Comparison of ENCODE assay signal across 16 cellular contexts in the genomic region with DNA sequence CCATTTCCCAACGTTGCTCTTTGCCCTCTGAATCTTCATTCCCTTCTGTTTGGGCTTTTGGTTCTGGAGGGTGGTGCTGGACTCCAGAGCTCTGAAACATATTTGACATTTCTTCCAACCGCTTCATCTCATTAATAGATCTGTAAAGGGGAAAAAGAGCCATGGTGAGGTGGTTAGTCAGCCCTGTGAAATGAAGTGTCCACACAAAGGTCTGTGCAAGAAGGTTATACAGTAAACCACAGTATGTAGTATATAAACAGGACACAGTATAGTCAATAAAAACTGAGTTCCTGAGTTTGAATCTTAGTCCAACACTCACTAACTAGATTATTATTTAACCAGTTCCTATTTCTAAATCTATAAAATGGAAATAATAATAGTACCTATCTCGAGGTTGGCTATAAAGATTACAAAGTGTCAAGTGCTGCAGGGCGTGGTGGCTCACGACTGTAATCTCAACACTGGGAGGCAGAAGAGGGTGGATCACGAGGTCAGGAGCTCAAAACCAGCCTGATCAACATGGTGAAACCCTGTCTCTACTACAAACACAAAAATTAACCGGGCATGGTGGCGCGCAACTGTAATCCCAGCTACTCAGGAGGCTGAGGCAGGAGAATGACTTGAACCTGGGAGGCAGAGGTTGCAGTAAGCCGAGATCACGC. TPM values are rescaled to one million over a fixed set of nuclear protein-coding genes. Genes with fewer than 3 reads are reported as not detected.
A peak's percentile ranks its signal among the peaks of the same experiment; 100 is the strongest.
DNase-seq lines count a peak whose midpoint lies in the region; ATAC-seq, FAIRE-seq and TF ChIP-seq lines count a peak whose summit lies in the region.
"Had no signal": no experiment of that assay in that cellular context is flagged by ENCODE, and none has a peak within 500 bp of the region (broad histone marks: within the 10 kb centered on the region; RNA-seq: fewer than 3 reads in every experiment).

No MANE protein-coding gene starts in this region.

- TF ChIP-seq CTCF in A549 (IDR thresholded peaks at IDR 0.05) = no peak

- H3K4me3 ChIP-seq in A549 (no peak overlapping the region), adipocyte (ENCODE audit: low read length) (no peak overlapping the region)
- H3K4me3 ChIP-seq: esophagus squamous epithelium, SK-N-MC had no signal

- H3K27me3 ChIP-seq in adipocyte (replicated peaks; ENCODE audit: control insufficient read depth, insufficient read depth, low read length) = no peaks in the 10 kb centered on the region
- H3K27me3 ChIP-seq: esophagus squamous epithelium had no signal

- peaks cover 52% of the 10 kb centered on the region for H3K36me3 ChIP-seq in adipocyte (ENCODE audit: control insufficient read depth, insufficient read depth, low read length, severe bottlenecking)

- peaks cover 27% of the 10 kb centered on the region for H3K4me1 ChIP-seq in A549
- peaks cover 29% of the 10 kb centered on the region for H3K4me1 ChIP-seq in adipocyte (ENCODE audit: control insufficient read depth, insufficient read depth, low read length)

- ATAC-seq in A549 (peak in 1 of 2 experiments; percentile 68; a peak in 3 of 6 replicates), HG03565 (IDR thresholded peaks at IDR 0.05; ENCODE audit: unreplicated experiment) (no peak)

- intact Hi-C loops in posterior vena cava (cut with DNase I) = no loop called here

- POLR2A ChIA-PET in A549 (lab: Yijun Ruan, JAX) = interaction anchor here (1.2 kb wide), 1 partner anchor 13 kb away, joined by 3 read pairs; the partner anchor contains the start of gene STARD7

- H3K9me3 ChIP-seq in A549 = no peaks in the 10 kb centered on the region
- no peaks in the 10 kb centered on the region for H3K9me3 ChIP-seq in adipocyte (ENCODE audit: control insufficient read depth, low read length)
- H3K9me3 ChIP-seq: esophagus squamous epithelium had no signal

- H3K27ac ChIP-seq in A549 = no peak overlapping the region
- H3K27ac ChIP-seq: esophagus squamous epithelium, SK-N-MC had no signal

- no peak for TF ChIP-seq POLR2A in A549 (IDR thresholded peaks at IDR 0.05; ENCODE audit: low read length)

- DNase-seq in A549 (ENCODE audit: low read depth in 1 of 2, low spot score in 1 of 2) (no peak), EH (ENCODE audit: low read depth) (peak; percentile 94), adipocyte (ENCODE audit: low read depth) (peak; percentile 50), kidney tubule cell (ENCODE audit: low spot score) (peak; percentile 60), posterior vena cava (ENCODE audit: low spot score) (no peak), NCI-H2227 (lab: John Stamatoyannopoulos, UW; ENCODE audit: unreplicated experiment) (no peak), cerebellar cortex (ENCODE audit: low spot score) (no peak)
- DNase-seq: activated CD4-positive, CD25-positive, alpha-beta regulatory T cell; activated effector memory CD4-positive, alpha-beta T cell treated with Interleukin-2 at 50 U/mL for 16 hours; esophagus squamous epithelium; Kasumi-1; NCI-H2107 had no signal

- CTCF ChIA-PET in A549 (lab: Yijun Ruan, JAX) = interaction anchor here (1.2 kb wide), 1 partner anchor 173 kb away, joined by 3 read pairs; no protein-coding TSS in a partner anchor

- no peak overlapping the region for H3K9ac ChIP-seq in adipocyte (ENCODE audit: low read length)

- peak overlapping the region; percentile 27; the same call in 1 of the 3 replicates for H3K4me2 ChIP-seq in A549

- no peak for TF ChIP-seq EP300 in A549 (IDR thresholded peaks at IDR 0.05)

- WGBS in A549 (ENCODE audit: missing lambda C conversion rate) = 52% methylated on average over 11 of the region's 11 CpGs

- no peak for FAIRE-seq in A549 (lab: Jason Lieb, UNC)

- TF ChIP-seq RAD21 in A549 (conservative IDR thresholded peaks at IDR 0.05 in 1 of 2, IDR thresholded peaks at IDR 0.05 in 1 of 2) = no peak

TF ChIP-seq in A549, 52 proteins besides CTCF, POLR2A, EP300 and RAD21:
- TF ChIP-seq HDAC2 (IDR thresholded peaks at IDR 0.05) (no peak), RNF2 (IDR thresholded peaks at IDR 0.05; ENCODE audit: borderline replicate concordance, low read depth) (no peak), MAX (IDR thresholded peaks at IDR 0.05) (no peak), RFX5 (IDR thresholded peaks at IDR 0.05) (no peak), FOXS1 (CRISPR knock-in tag; IDR thresholded peaks at IDR 0.05) (no peak), ZSCAN20 (CRISPR knock-in tag; IDR thresholded peaks at IDR 0.05) (no peak), RCOR1 (IDR thresholded peaks at IDR 0.05; ENCODE audit: low read depth, low read length) (no peak), FOSL2 (IDR thresholded peaks at IDR 0.05) (no peak), FOSL2 (CRISPR knock-in tag; IDR thresholded peaks at IDR 0.05) (no peak), CHD2 (IDR thresholded peaks at IDR 0.05; ENCODE audit: low read length, partially characterized antibody) (no peak)
- TF ChIP-seq, protein P1, sequence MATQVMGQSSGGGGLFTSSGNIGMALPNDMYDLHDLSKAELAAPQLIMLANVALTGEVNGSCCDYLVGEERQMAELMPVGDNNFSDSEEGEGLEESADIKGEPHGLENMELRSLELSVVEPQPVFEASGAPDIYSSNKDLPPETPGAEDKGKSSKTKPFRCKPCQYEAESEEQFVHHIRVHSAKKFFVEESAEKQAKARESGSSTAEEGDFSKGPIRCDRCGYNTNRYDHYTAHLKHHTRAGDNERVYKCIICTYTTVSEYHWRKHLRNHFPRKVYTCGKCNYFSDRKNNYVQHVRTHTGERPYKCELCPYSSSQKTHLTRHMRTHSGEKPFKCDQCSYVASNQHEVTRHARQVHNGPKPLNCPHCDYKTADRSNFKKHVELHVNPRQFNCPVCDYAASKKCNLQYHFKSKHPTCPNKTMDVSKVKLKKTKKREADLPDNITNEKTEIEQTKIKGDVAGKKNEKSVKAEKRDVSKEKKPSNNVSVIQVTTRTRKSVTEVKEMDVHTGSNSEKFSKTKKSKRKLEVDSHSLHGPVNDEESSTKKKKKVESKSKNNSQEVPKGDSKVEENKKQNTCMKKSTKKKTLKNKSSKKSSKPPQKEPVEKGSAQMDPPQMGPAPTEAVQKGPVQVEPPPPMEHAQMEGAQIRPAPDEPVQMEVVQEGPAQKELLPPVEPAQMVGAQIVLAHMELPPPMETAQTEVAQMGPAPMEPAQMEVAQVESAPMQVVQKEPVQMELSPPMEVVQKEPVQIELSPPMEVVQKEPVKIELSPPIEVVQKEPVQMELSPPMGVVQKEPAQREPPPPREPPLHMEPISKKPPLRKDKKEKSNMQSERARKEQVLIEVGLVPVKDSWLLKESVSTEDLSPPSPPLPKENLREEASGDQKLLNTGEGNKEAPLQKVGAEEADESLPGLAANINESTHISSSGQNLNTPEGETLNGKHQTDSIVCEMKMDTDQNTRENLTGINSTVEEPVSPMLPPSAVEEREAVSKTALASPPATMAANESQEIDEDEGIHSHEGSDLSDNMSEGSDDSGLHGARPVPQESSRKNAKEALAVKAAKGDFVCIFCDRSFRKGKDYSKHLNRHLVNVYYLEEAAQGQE (IDR thresholded peaks at IDR 0.05) = no peak
- TF ChIP-seq, protein P2, sequence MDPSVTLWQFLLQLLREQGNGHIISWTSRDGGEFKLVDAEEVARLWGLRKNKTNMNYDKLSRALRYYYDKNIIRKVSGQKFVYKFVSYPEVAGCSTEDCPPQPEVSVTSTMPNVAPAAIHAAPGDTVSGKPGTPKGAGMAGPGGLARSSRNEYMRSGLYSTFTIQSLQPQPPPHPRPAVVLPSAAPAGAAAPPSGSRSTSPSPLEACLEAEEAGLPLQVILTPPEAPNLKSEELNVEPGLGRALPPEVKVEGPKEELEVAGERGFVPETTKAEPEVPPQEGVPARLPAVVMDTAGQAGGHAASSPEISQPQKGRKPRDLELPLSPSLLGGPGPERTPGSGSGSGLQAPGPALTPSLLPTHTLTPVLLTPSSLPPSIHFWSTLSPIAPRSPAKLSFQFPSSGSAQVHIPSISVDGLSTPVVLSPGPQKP (IDR thresholded peaks at IDR 0.05; ENCODE audit: low read depth, low read length) = no peak

RNA-seq across cellular contexts. Expression of gene STARD7, which starts 13.1 kb away (rescaled TPM):
- polyA plus RNA-seq in A549 (2011; rRNA removed) = 119 and 136 TPM in 2 replicates
- polyA plus RNA-seq in A549 (2012; cell fraction: cytosol; rRNA removed) = 51.8 and 60.3 TPM in 2 replicates
- polyA plus RNA-seq in A549 (2012; cell fraction: nucleus; rRNA removed) = 43.9 and 46.2 TPM in 2 replicates
- polyA plus RNA-seq in A549 (2017; fragmentation: RNase III; extraction: RNeasy Plus Mini Kit Qiagen cat#74134 plus additional on column Dnase treatment) = 97.1 to 101 TPM (median 99.7 TPM) in 3 replicates
- polyA minus RNA-seq in A549 (2011; rRNA and poly(A)+ RNA removed) = 68.5 and 77.4 TPM in 2 replicates
- total RNA-seq in posterior vena cava = 10 to 100 TPM; 68.0 to 71.4 TPM

RNA-seq across cellular contexts. Expression of gene DUSP2, which starts 50.3 kb away (rescaled TPM):
- polyA plus RNA-seq in A549 (2011; rRNA removed) (0.27 and 0.45 TPM in 2 replicates), A549 (2017; fragmentation: RNase III; extraction: RNeasy Plus Mini Kit Qiagen cat#74134 plus additional on column Dnase treatment) (0.22 to 0.26 TPM (median 0.22 TPM) in 3 replicates)
- 1.2 and 1.6 TPM in 2 replicates for polyA plus RNA-seq in A549 (2012; cell fraction: cytosol; rRNA removed)
- polyA plus RNA-seq in A549 (2012; cell fraction: nucleus; rRNA removed) = 1.7 and 3.9 TPM in 2 replicates
- polyA minus RNA-seq in A549 (2011; rRNA and poly(A)+ RNA removed) = 0.39 and 0.58 TPM in 2 replicates
- total RNA-seq in posterior vena cava = 1 to 10 TPM; 3.5 to 3.8 TPM

RNA-seq across cellular contexts. Expression of gene ASTL, which starts 57.2 kb away (rescaled TPM):
- polyA plus RNA-seq in A549 (2011; rRNA removed) (not detected in 2 replicates), A549 (2017; fragmentation: RNase III; extraction: RNeasy Plus Mini Kit Qiagen cat#74134 plus additional on column Dnase treatment) (not detected in 3 replicates)
- not detected in 2 replicates for polyA plus RNA-seq in A549 (2012; cell fraction: cytosol; rRNA removed)
- not detected in 2 replicates for polyA plus RNA-seq in A549 (2012; cell fraction: nucleus; rRNA removed)
- polyA minus RNA-seq in A549 (2011; rRNA and poly(A)+ RNA removed) = not detected in 2 replicates
- total RNA-seq in posterior vena cava = not detected
- total RNA-seq: cardiac septum, pulmonary artery endothelial cell had no signal

Comparison
In these comparisons a context has a peak if more than half of its experiments do, and no peak if none do; other contexts are left out.
1. DNase-seq: peak in EH (single experiment), adipocyte (single experiment) and kidney tubule cell (single experiment); none in A549 (0 of 2), posterior vena cava (single experiment), NCI-H2227 (single experiment) and cerebellar cortex (single experiment).